ENCODE assay signal across 16 cellular contexts in the genomic region with DNA sequence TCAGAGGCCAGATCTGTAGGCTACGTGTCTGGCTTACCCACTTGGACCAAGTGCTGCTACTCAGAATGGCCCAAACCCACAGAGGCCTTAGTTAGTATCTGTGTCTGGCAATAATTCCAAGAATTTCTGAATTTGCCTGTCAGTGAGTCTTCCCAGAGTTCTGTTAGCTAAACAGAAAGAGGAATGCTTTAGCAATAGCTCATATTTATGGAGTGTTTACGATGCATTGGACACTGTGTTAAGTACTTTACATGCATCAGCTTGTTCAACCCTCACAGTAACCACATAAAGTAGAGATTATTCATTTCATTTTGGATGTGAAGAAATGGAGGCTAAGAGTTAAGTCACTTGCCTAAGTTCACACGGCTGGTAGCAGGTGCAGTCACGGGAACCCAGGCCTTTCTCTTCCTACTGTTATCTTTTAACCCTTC.
DNase-seq lines count a peak whose midpoint lies in the region; ATAC-seq and TF ChIP-seq lines count a peak whose summit lies in the region.
"Had no signal": no experiment of that assay in that cellular context is flagged by ENCODE, and none has a peak within 500 bp of the region (broad histone marks: within the 10 kb centered on the region; RNA-seq: fewer than 3 reads in every experiment).

No MANE protein-coding gene starts in this region.

- peak overlapping the region; percentile 39 for H3K9ac ChIP-seq in DND-41 (ENCODE audit: low read depth, low read length)

- H3K27me3 ChIP-seq in DND-41 (ENCODE audit: insufficient read depth, low read length, poor library complexity) = no peaks in the 10 kb centered on the region
- H3K27me3 ChIP-seq in neutrophil = no peaks in the 10 kb centered on the region
- no peaks in the 10 kb centered on the region for H3K27me3 ChIP-seq in thyroid gland
- H3K27me3 ChIP-seq: adrenal gland, esophagus muscularis mucosa, sigmoid colon, upper lobe of left lung had no signal

- no peak for TF ChIP-seq POLR2A in thyroid gland (IDR thresholded peaks at IDR 0.05)

- peak overlapping the region; percentile 78 for H3K27ac ChIP-seq in DND-41 (ENCODE audit: low read length)
- H3K27ac ChIP-seq in neutrophil = peak overlapping the region; percentile 96
- no peak overlapping the region for H3K27ac ChIP-seq in thyroid gland
- H3K27ac ChIP-seq: adrenal gland, esophagus muscularis mucosa had no signal

- ATAC-seq in DND-41 (ENCODE audit: insufficient read depth, low read depth) = peak; percentile 58
- ATAC-seq in Right ventricle myocardium inferior = no peak
- no peak for ATAC-seq in GM18520 (IDR thresholded peaks at IDR 0.05; ENCODE audit: unreplicated experiment)
- ATAC-seq in HG03354 (IDR thresholded peaks at IDR 0.05; ENCODE audit: poor library complexity, severe bottlenecking, unreplicated experiment) = no peak

- intact Hi-C loops in Right ventricle myocardium inferior (cut with DNase I) (no loop called here), thyroid gland (cut with DNase I) (no loop called here)

- H3K4me2 ChIP-seq in DND-41 (ENCODE audit: insufficient read depth, low read length) = peak overlapping the region; percentile 25

- H2AFZ ChIP-seq in DND-41 (ENCODE audit: low read depth, low read length) = peak overlapping the region; percentile 72

- H3K4me1 ChIP-seq in DND-41 (ENCODE audit: insufficient read depth, low read length) = peaks cover 69% of the 10 kb centered on the region
- H3K4me1 ChIP-seq in neutrophil (ENCODE audit: control insufficient read depth in 1 of 2, insufficient read depth in 1 of 2, low read depth in 1 of 2, low read length in 1 of 2) = peaks cover 97 to 98% of the 10 kb centered on the region in 2 experiments
- peaks cover 15 to 18% of the 10 kb centered on the region in 2 donors for H3K4me1 ChIP-seq in thyroid gland
- H3K4me1 ChIP-seq: adrenal gland had no signal

- H3K4me3 ChIP-seq in DND-41 (ENCODE audit: low read depth in 1 of 2, low read length in 2 of 2) (no peak overlapping the region), fibroblast of mammary gland (ENCODE audit: control insufficient read depth, low read depth, low read length) (no peak overlapping the region), neutrophil (ENCODE audit: low read depth in 1 of 2, low read length in 1 of 2) (no peak overlapping the region), thyroid gland (replicated peaks in 1 of 3) (no peak overlapping the region)
- H3K4me3 ChIP-seq: adrenal gland, esophagus muscularis mucosa, sigmoid colon, upper lobe of left lung had no signal

- no peak for TF ChIP-seq CTCF in DND-41 (IDR thresholded peaks at IDR 0.05; ENCODE audit: borderline replicate concordance, extremely low read depth, low read length, poor library complexity, severe bottlenecking)
- no peak for TF ChIP-seq CTCF in fibroblast of mammary gland (conservative IDR thresholded peaks at IDR 0.05; ENCODE audit: control insufficient read depth, insufficient read depth, low read depth, low read length)
- no peak for TF ChIP-seq CTCF in neutrophil (IDR thresholded peaks at IDR 0.05)
- TF ChIP-seq CTCF in thyroid gland (IDR thresholded peaks at IDR 0.05) = no peak

- no peaks in the 10 kb centered on the region for H3K36me3 ChIP-seq in DND-41 (ENCODE audit: insufficient read depth, low read length)
- H3K36me3 ChIP-seq in neutrophil = peaks cover 20% of the 10 kb centered on the region
- H3K36me3 ChIP-seq in thyroid gland = no peaks in the 10 kb centered on the region
- H3K36me3 ChIP-seq: adrenal gland, esophagus muscularis mucosa, sigmoid colon, upper lobe of left lung had no signal

- no peaks in the 10 kb centered on the region for H4K20me1 ChIP-seq in DND-41 (ENCODE audit: insufficient read depth, low read length)

- H3K9me3 ChIP-seq in DND-41 (ENCODE audit: insufficient read depth, low read length, severe bottlenecking) (no peaks in the 10 kb centered on the region), neutrophil (no peaks in the 10 kb centered on the region), thyroid gland (no peaks in the 10 kb centered on the region)
- H3K9me3 ChIP-seq: adrenal gland, esophagus muscularis mucosa, sigmoid colon, upper lobe of left lung had no signal

- DNase-seq in DND-41 = peak; percentile 57
- DNase-seq in OCI-M1 (lab: John Stamatoyannopoulos, UW) = peak; percentile 61
- peak; percentile 26 for DNase-seq in fibroblast of mammary gland (ENCODE audit: low read depth)
- no peak for DNase-seq in Right ventricle myocardium inferior (ENCODE audit: missing footprints)
- no peak for DNase-seq in thyroid gland
- DNase-seq: activated CD4-positive, alpha-beta T cell treated with anti-CD3 and anti-CD28 coated beads, Interleukin-2, amount 50 U/mL, for 48 hours; adrenal gland; H7; NCI-H1417 treated with DMSO at 0.1 percent for 48 hours; NCI-H345; sigmoid colon; upper lobe of left lung had no signal

- H3K79me2 ChIP-seq in DND-41 (ENCODE audit: insufficient read depth, low read length) = no peaks in the 10 kb centered on the region

- WGBS in thyroid gland, 2 donors = 90 to 92% methylated on average over 4 of the region's 4 CpGs

Comparison
In these comparisons a context has a peak if more than half of its experiments do, and no peak if none do; other contexts are left out.
1. DNase-seq: peak in DND-41 (single experiment), OCI-M1 (single experiment) and fibroblast of mammary gland (single experiment); none in Right ventricle myocardium inferior (single experiment) and thyroid gland (0 of 2).
2. H3K27ac ChIP-seq: peak in DND-41 (single experiment) and neutrophil (single experiment); none in thyroid gland (0 of 3).